In genomic region chr16:48334325-48334724, GRCh38 we compare ENCODE assay signal across 2 cellular contexts.
TF ChIP-seq lines count a peak whose summit lies in the region.

No MANE protein-coding gene starts in this region.

TF ChIP-seq in IMR-90, 13 proteins besides CTCF, POLR2A, EP300 and RAD21:
- no peak for TF ChIP-seq USF2 (IDR thresholded peaks at IDR 0.05; ENCODE audit: low read depth, low read length)
- TF ChIP-seq CHD1 (IDR thresholded peaks at IDR 0.05; ENCODE audit: low read depth, low read length): no peak
- no peak for TF ChIP-seq FOS (IDR thresholded peaks at IDR 0.05; ENCODE audit: low read depth, low read length)
- TF ChIP-seq BHLHE40 (IDR thresholded peaks at IDR 0.05; ENCODE audit: low read depth, low read length): no peak
- TF ChIP-seq NFE2L2 (IDR thresholded peaks at IDR 0.05; ENCODE audit: low read depth, low read length): no peak
- TF ChIP-seq MAZ (IDR thresholded peaks at IDR 0.05; ENCODE audit: borderline replicate concordance, low read depth, low read length): no peak
- TF ChIP-seq SMC3 (IDR thresholded peaks at IDR 0.05; ENCODE audit: low read depth, low read length): no peak
- TF ChIP-seq CEBPB (IDR thresholded peaks at IDR 0.05; ENCODE audit: low read depth, low read length): no peak
- TF ChIP-seq RCOR1 (IDR thresholded peaks at IDR 0.05; ENCODE audit: insufficient replicate concordance, low read length): no peak
- TF ChIP-seq ELK1 (IDR thresholded peaks at IDR 0.05; ENCODE audit: borderline replicate concordance, low read depth, low read length): no peak
- no peak for TF ChIP-seq MXI1 (IDR thresholded peaks at IDR 0.05; ENCODE audit: borderline replicate concordance, low read depth, low read length)

TF ChIP-seq in WTC11, 78 proteins besides CTCF, POLR2A, EP300 and RAD21:
- TF ChIP-seq ARID4B (CRISPR knock-in tag; IDR thresholded peaks at IDR 0.05; ENCODE audit: borderline replicate concordance) (no peak), TCF7 (CRISPR knock-in tag; IDR thresholded peaks at IDR 0.05; ENCODE audit: low read depth) (no peak)
- TF ChIP-seq, protein P1, sequence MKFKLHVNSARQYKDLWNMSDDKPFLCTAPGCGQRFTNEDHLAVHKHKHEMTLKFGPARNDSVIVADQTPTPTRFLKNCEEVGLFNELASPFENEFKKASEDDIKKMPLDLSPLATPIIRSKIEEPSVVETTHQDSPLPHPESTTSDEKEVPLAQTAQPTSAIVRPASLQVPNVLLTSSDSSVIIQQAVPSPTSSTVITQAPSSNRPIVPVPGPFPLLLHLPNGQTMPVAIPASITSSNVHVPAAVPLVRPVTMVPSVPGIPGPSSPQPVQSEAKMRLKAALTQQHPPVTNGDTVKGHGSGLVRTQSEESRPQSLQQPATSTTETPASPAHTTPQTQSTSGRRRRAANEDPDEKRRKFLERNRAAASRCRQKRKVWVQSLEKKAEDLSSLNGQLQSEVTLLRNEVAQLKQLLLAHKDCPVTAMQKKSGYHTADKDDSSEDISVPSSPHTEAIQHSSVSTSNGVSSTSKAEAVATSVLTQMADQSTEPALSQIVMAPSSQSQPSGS (CRISPR knock-in tag; IDR thresholded peaks at IDR 0.05; ENCODE audit: borderline replicate concordance, low read depth): no peak
